8 cellular contexts compared by ENCODE assay signal in the genomic region with DNA sequence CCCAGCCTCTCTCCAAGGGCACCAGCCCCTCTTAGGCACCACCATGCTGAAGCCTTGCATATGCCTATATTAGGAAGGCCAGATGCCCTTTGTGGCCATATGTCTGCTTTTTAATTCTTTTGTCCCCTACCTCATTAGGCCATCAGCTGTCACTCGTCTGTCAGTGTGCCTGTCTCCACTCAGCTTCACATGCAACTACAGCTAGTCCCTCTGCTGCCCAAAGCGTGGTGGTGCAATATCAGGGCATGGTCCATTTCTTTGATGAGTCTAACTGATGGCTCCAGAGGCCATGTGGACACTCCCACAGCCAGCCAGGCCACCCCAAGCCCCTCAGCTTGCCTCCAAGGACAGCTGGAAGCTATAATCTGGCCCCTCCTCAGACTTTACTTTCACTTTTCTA. TPM values are rescaled to one million over a fixed set of nuclear protein-coding genes. Genes with fewer than 3 reads are reported as not detected.
DNase-seq lines count a peak whose midpoint lies in the region; ATAC-seq and TF ChIP-seq lines count a peak whose summit lies in the region.

No MANE protein-coding gene starts in this region.

- no peaks in the 10 kb centered on the region for H3K36me3 Mint-ChIP-seq in MCF 10A (ENCODE audit: insufficient read depth, unreplicated experiment)
- no peaks in the 10 kb centered on the region for H3K36me3 Mint-ChIP-seq in brain
- no peaks in the 10 kb centered on the region for H3K36me3 Mint-ChIP-seq in natural killer cell

- H3K36me3 ChIP-seq in breast epithelium, result no peaks in the 10 kb centered on the region

- DNase-seq in MCF 10A (ENCODE audit: unreplicated experiment) (peak; percentile 47), breast epithelium (ENCODE audit: low spot score in 2 of 2) (no peak), NCI-H226 (peak; percentile 29), natural killer cell (no peak), NCI-H1930 (lab: John Stamatoyannopoulos, UW) (no peak)

- ATAC-seq in natural killer cell (no peak), HG02840 (IDR thresholded peaks at IDR 0.05; ENCODE audit: low FRiP score, unreplicated experiment) (no peak), GM19351 (IDR thresholded peaks at IDR 0.05; ENCODE audit: unreplicated experiment) (no peak)

- H3K27me3 ChIP-seq in breast epithelium, result no peaks in the 10 kb centered on the region

- H3K4me3 ChIP-seq in breast epithelium, result no peak overlapping the region

- H3K4me3 Mint-ChIP-seq in MCF 10A (ENCODE audit: unreplicated experiment) (no peak overlapping the region), brain (peak overlapping the region in 2 of 5 experiments; percentile 40 to 42), natural killer cell (no peak overlapping the region)

- TF ChIP-seq CTCF in MCF 10A (IDR thresholded peaks at IDR 0.05; ENCODE audit: unreplicated experiment) (peak; percentile 28), breast epithelium (IDR thresholded peaks at IDR 0.05) (peak in 1 of 3 donors; percentile 17), brain (conservative IDR thresholded peaks at IDR 0.05) (peak in 1 of 2 experiments; percentile 56), natural killer cell (IDR thresholded peaks at IDR 0.05) (no peak)

- POLR2A ChIA-PET in MCF 10A (lab: Yijun Ruan, JAX), result interaction anchor here (1.0 to 8.0 kb wide), 4 partner anchors 20 to 147 kb away, joined by 3 to 231 read pairs (median 4); a partner anchor contains a TSS

- H3K4me1 ChIP-seq in breast epithelium, result peaks cover 0 to 3% of the 10 kb centered on the region in 2 donors

- H3K27me3 Mint-ChIP-seq in MCF 10A (ENCODE audit: insufficient read depth, unreplicated experiment) (no peaks in the 10 kb centered on the region), brain (no peaks in the 10 kb centered on the region), natural killer cell (ENCODE audit: low read depth in 2 of 2) (no peaks in the 10 kb centered on the region)

- H3K9me3 ChIP-seq in breast epithelium, result no peaks in the 10 kb centered on the region

- no peak for TF ChIP-seq POLR2A in breast epithelium (IDR thresholded peaks at IDR 0.05)

- intact Hi-C loops in MCF 10A (cut with micrococcal nuclease), result loop anchor here (1.0 kb wide), 1 partner anchor 20 kb away; no protein-coding TSS in a partner anchor
- intact Hi-C loops in breast epithelium (cut with DNase I; ENCODE audit: low total_unique reads), result no loop called here
- intact Hi-C loops in natural killer cell (cut with micrococcal nuclease), result no loop called here

- BruUV-seq in MCF 10A (replicated peaks; lab: Mats Ljungman, UMichigan), result no TSS peak

- H3K9me3 Mint-ChIP-seq in MCF 10A (ENCODE audit: unreplicated experiment) (no peaks in the 10 kb centered on the region), brain (no peaks in the 10 kb centered on the region), natural killer cell (no peaks in the 10 kb centered on the region)

- H3K27ac ChIP-seq in breast epithelium, result no peak overlapping the region

- H3K27ac Mint-ChIP-seq in MCF 10A (ENCODE audit: low read depth, unreplicated experiment), result no peak overlapping the region
- H3K27ac Mint-ChIP-seq in brain, result peak overlapping the region; percentile 87 to 93 (median 89)
- peak overlapping the region; percentile 45 to 53 for H3K27ac Mint-ChIP-seq in natural killer cell

- CTCF ChIA-PET in MCF 10A (lab: Yijun Ruan, JAX), result interaction anchor here (0.6 to 14.7 kb wide), 10 partner anchors 11 to 476 kb away, joined by 3 to 287 read pairs (median 7); a partner anchor contains a TSS

- H3K4me1 Mint-ChIP-seq in MCF 10A (ENCODE audit: insufficient read depth, unreplicated experiment), result peaks cover 44% of the 10 kb centered on the region
- peaks cover 87% of the 10 kb centered on the region for H3K4me1 Mint-ChIP-seq in brain
- peaks cover 41 to 68% of the 10 kb centered on the region in 2 donors for H3K4me1 Mint-ChIP-seq in natural killer cell

RNA-seq across cellular contexts. Expression of a gene that starts 36.3 kb away (rescaled TPM):
- 24.0 and 24.8 TPM in 2 replicates for total RNA-seq in MCF 10A (2022)
- total RNA-seq in breast epithelium, result 10 to 100 TPM; 31.5 to 71.1 (median 42.3) TPM
- polyA plus RNA-seq in brain (ENCODE audit: insufficient read depth, low read depth, low replicate concordance), result 55.9 TPM
- 100 to 1,000 TPM; 110 to 117 (median 115) TPM for total RNA-seq in natural killer cell

Comparison
In these comparisons a context has a peak if more than half of its experiments do, and no peak if none do; other contexts are left out.
1. DNase-seq: peak in MCF 10A (single experiment) and NCI-H226 (single experiment); none in breast epithelium (0 of 2), natural killer cell (single experiment) and NCI-H1930 (0 of 2).